ENCODE assay signal across 12 cellular contexts in the genomic region with DNA sequence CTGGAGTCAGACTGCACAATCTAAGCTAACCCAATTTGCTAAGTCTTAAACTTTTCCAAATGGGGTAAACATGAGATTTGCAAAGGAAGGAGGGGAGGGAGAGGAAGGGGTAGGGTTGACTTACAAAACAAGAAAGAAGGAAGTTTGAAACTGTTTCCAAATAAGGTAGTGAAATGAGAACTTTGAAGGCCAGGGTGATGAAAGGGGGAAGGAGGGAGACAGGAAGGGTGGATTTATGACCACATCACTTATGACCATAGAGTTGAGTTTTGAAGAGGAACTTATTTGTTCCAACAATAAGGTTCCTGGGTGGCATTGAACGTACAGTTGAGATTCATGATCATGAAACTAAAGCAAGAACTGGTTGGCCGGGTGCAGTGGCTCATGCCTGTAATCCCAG.
"Had no signal": no experiment of that assay in that cellular context is flagged by ENCODE, and none has a peak within 500 bp of the region (broad histone marks: within the 10 kb centered on the region; RNA-seq: fewer than 3 reads in every experiment).

No MANE protein-coding gene starts in this region.

- ATAC-seq: activated CD4-positive, alpha-beta T cell treated with anti-CD3 and anti-CD28 coated beads for 36 hours; foreskin keratinocyte; heart right ventricle; left lung; natural killer cell treated with Interleukin-12 subunit alpha and Interleukin-12 subunit beta and Interleukin-15 and Interleukin-18, amount 100 ng/mL, for 72 hours had no signal

- H3K27me3 ChIP-seq: adrenal gland, foreskin keratinocyte, left lung had no signal

- H3K4me3 ChIP-seq: adrenal gland, esophagus squamous epithelium, heart right ventricle, left lung had no signal

- H3K27ac ChIP-seq: adrenal gland, esophagus squamous epithelium, foreskin keratinocyte, WERI-Rb-1 had no signal

- H3K4me1 ChIP-seq: adrenal gland, esophagus squamous epithelium, foreskin keratinocyte, heart right ventricle, left lung had no signal

- H3K36me3 ChIP-seq: adrenal gland, esophagus squamous epithelium, heart right ventricle, left lung, WERI-Rb-1 had no signal

- H3K9me3 ChIP-seq: adrenal gland had no signal

- DNase-seq: activated CD4-positive, alpha-beta memory T cell treated with anti-CD3 and anti-CD28 coated beads, Interleukin-2, amount 10 ng/mL, durations not matched to agents 7 days and 5 days; activated CD4-positive, alpha-beta T cell treated with anti-CD3 and anti-CD28 coated beads for 36 hours; activated naive CD4-positive, alpha-beta T cell treated with anti-CD3 and anti-CD28 coated beads, Interleukin-2, amount 10 ng/mL, durations not matched to agents 7 days and 5 days; adrenal gland; esophagus squamous epithelium; foreskin keratinocyte; heart right ventricle; left lung; stimulated activated CD4-positive, alpha-beta T cell treated with anti-CD3 and anti-CD28 coated beads, Interleukin-4, amount 100 ng/mL, for 1 hour; stimulated activated CD8-positive, alpha-beta memory T cell treated with anti-CD3 and anti-CD28 coated beads, Interleukin-4, amount 100 ng/mL, for 48 hours; WERI-Rb-1 had no signal
